Comparison of ENCODE assay signal across 8 cellular contexts in the genomic region with DNA sequence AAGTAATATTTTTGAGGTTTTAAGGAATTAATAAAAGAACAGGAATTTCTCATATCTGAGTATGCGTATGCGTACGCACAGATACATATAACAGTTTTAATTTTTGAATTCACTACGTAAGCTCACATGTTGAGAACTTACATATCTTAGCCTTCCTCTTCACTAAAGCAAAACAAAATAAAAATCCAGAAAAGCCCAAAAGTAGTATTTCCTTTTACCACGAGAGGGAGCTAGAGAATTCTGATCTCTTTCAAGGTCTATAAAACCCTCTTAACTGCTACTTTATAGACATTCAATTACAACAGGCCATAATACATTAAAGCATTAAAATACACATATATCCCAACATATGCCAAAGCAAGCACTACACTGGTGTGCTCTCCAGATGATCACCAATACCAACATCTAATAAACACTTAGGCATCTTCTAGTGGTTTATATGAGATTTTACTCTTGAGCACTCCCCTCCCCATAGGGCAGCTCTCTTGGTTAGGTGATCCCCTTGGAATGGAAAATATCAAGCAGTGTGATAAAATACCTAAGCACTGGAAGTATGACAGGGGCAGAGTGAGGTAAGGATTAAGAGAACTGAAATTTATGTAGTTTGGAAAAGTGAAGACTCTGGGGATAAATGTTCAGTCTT.
DNase-seq lines count a peak whose midpoint lies in the region; ATAC-seq and TF ChIP-seq lines count a peak whose summit lies in the region.

No MANE protein-coding gene starts in this region.

- intact Hi-C loops in sigmoid colon (cut with DNase I): loop anchor here (1.0 kb wide), 2 partner anchors 260 to 282 kb away; no protein-coding TSS in a partner anchor

- POLR2A ChIA-PET in activated CD4-positive, alpha-beta T cell treated with anti-CD3 and anti-CD28 coated beads, Interleukin-2, amount 10 ng/mL, durations not matched to agents 7 days and 5 days (lab: Charles Lee): no interaction called here

- no peak for TF ChIP-seq POLR2A in sigmoid colon (IDR thresholded peaks at IDR 0.05)

- WGBS in sigmoid colon, 2 donors: 22 to 26% methylated on average over 5 of the region's 5 CpGs

- TF ChIP-seq CTCF in foreskin fibroblast (IDR thresholded peaks at IDR 0.05; ENCODE audit: low read depth, low read length): peak; percentile 54
- TF ChIP-seq CTCF in sigmoid colon (IDR thresholded peaks at IDR 0.05): peak; percentile 30 to 75 (median 66)

- H3K4me3 ChIP-seq in foreskin fibroblast (ENCODE audit: low read depth in 1 of 2, low read length in 2 of 2): no peak overlapping the region
- no peak overlapping the region for H3K4me3 ChIP-seq in sigmoid colon

- H3K27ac Mint-ChIP-seq in activated CD4-positive, alpha-beta T cell treated with anti-CD3 and anti-CD28 coated beads, Interleukin-2, amount 10 ng/mL, durations not matched to agents 7 days and 5 days: no peak overlapping the region
- no peak overlapping the region for H3K27ac Mint-ChIP-seq in stimulated activated effector memory CD8-positive, alpha-beta T cell treated with anti-CD3 and anti-CD28 coated beads, Interleukin-12 subunit alpha, Interleukin-12 subunit beta, amount 100 ng/mL, for 72 hours

- no peak overlapping the region for H3K4me3 Mint-ChIP-seq in activated CD4-positive, alpha-beta T cell treated with anti-CD3 and anti-CD28 coated beads, Interleukin-2, amount 10 ng/mL, durations not matched to agents 7 days and 5 days
- no peak overlapping the region for H3K4me3 Mint-ChIP-seq in stimulated activated effector memory CD8-positive, alpha-beta T cell treated with anti-CD3 and anti-CD28 coated beads, Interleukin-12 subunit alpha, Interleukin-12 subunit beta, amount 100 ng/mL, for 72 hours

- no peaks in the 10 kb centered on the region for H3K4me1 ChIP-seq in sigmoid colon

- no peaks in the 10 kb centered on the region for H3K9me3 ChIP-seq in sigmoid colon

- TF ChIP-seq EP300 in sigmoid colon (IDR thresholded peaks at IDR 0.05): no peak

- peaks cover 8% of the 10 kb centered on the region for H3K36me3 Mint-ChIP-seq in activated CD4-positive, alpha-beta T cell treated with anti-CD3 and anti-CD28 coated beads, Interleukin-2, amount 10 ng/mL, durations not matched to agents 7 days and 5 days (ENCODE audit: low read depth)
- H3K36me3 Mint-ChIP-seq in stimulated activated effector memory CD8-positive, alpha-beta T cell treated with anti-CD3 and anti-CD28 coated beads, Interleukin-12 subunit alpha, Interleukin-12 subunit beta, amount 100 ng/mL, for 72 hours: peaks cover 30% of the 10 kb centered on the region

- H3K36me3 ChIP-seq in sigmoid colon: no peaks in the 10 kb centered on the region

- peak; percentile 17 for DNase-seq in activated CD4-positive, alpha-beta T cell treated with anti-CD3 and anti-CD28 coated beads, Interleukin-2, amount 10 ng/mL, durations not matched to agents 7 days and 5 days
- no peak for DNase-seq in activated CD4-positive, alpha-beta T cell treated with anti-CD3 and anti-CD28 coated beads for 48 hours
- DNase-seq in NCI-H1436 (lab: John Stamatoyannopoulos, UW) (peak; percentile 52), SW480 (ENCODE audit: low spot score) (peak; percentile 73), foreskin fibroblast (peak; percentile 9 to 62), sigmoid colon (no peak)
- DNase-seq in stimulated activated effector memory CD8-positive, alpha-beta T cell treated with anti-CD3 and anti-CD28 coated beads, Interleukin-12 subunit alpha, Interleukin-12 subunit beta, amount 100 ng/mL, for 72 hours (ENCODE audit: low spot score in 2 of 2): no peak
- no peak for DNase-seq in stimulated activated CD4-positive, alpha-beta T cell treated with anti-CD3 and anti-CD28 coated beads, Interleukin-1b, Interleukin-23, amount 100 ng/mL, for 48 hours

- H3K27ac ChIP-seq in sigmoid colon: no peak overlapping the region

- H3K4me1 Mint-ChIP-seq in activated CD4-positive, alpha-beta T cell treated with anti-CD3 and anti-CD28 coated beads, Interleukin-2, amount 10 ng/mL, durations not matched to agents 7 days and 5 days: peaks cover 15% of the 10 kb centered on the region
- no peaks in the 10 kb centered on the region for H3K4me1 Mint-ChIP-seq in stimulated activated effector memory CD8-positive, alpha-beta T cell treated with anti-CD3 and anti-CD28 coated beads, Interleukin-12 subunit alpha, Interleukin-12 subunit beta, amount 100 ng/mL, for 72 hours

- no peak for ATAC-seq in stimulated activated effector memory CD8-positive, alpha-beta T cell treated with anti-CD3 and anti-CD28 coated beads, Interleukin-12 subunit alpha, Interleukin-12 subunit beta, amount 100 ng/mL, for 72 hours

- H3K27me3 ChIP-seq in sigmoid colon: peaks cover 31 to 97% (median 75%) of the 10 kb centered on the region in 3 donors

- H3K9me3 Mint-ChIP-seq in activated CD4-positive, alpha-beta T cell treated with anti-CD3 and anti-CD28 coated beads, Interleukin-2, amount 10 ng/mL, durations not matched to agents 7 days and 5 days: no peaks in the 10 kb centered on the region
- no peaks in the 10 kb centered on the region for H3K9me3 Mint-ChIP-seq in stimulated activated effector memory CD8-positive, alpha-beta T cell treated with anti-CD3 and anti-CD28 coated beads, Interleukin-12 subunit alpha, Interleukin-12 subunit beta, amount 100 ng/mL, for 72 hours

- H3K27me3 Mint-ChIP-seq in activated CD4-positive, alpha-beta T cell treated with anti-CD3 and anti-CD28 coated beads, Interleukin-2, amount 10 ng/mL, durations not matched to agents 7 days and 5 days: no peaks in the 10 kb centered on the region

- CTCF ChIA-PET in activated CD4-positive, alpha-beta T cell treated with anti-CD3 and anti-CD28 coated beads, Interleukin-2, amount 10 ng/mL, durations not matched to agents 7 days and 5 days (lab: Charles Lee): interaction anchor here (0.7 to 2.0 kb wide), 19 partner anchors 9 to 322 kb away, joined by 3 to 8 read pairs (median 4); partner anchors contain the start of gene HOXB5

Comparison
In these comparisons a context has a peak if more than half of its experiments do, and no peak if none do; other contexts are left out.
1. DNase-seq: peak in activated CD4-positive, alpha-beta T cell treated with anti-CD3 and anti-CD28 coated beads, Interleukin-2, amount 10 ng/mL, durations not matched to agents 7 days and 5 days (single experiment), NCI-H1436 (single experiment), SW480 (single experiment) and foreskin fibroblast (2 of 2); none in activated CD4-positive, alpha-beta T cell treated with anti-CD3 and anti-CD28 coated beads for 48 hours (single experiment), sigmoid colon (single experiment), stimulated activated effector memory CD8-positive, alpha-beta T cell treated with anti-CD3 and anti-CD28 coated beads, Interleukin-12 subunit alpha, Interleukin-12 subunit beta, amount 100 ng/mL, for 72 hours (0 of 2) and stimulated activated CD4-positive, alpha-beta T cell treated with anti-CD3 and anti-CD28 coated beads, Interleukin-1b, Interleukin-23, amount 100 ng/mL, for 48 hours (single experiment).